ENCODE assay signal across 12 cellular contexts in genomic region chr18:7941533-7941932, GRCh38.
DNase-seq lines count a peak whose midpoint lies in the region; ATAC-seq, FAIRE-seq and TF ChIP-seq lines count a peak whose summit lies in the region.
"Had no signal": no experiment of that assay in that cellular context is flagged by ENCODE, and none has a peak within 500 bp of the region (broad histone marks: within the 10 kb centered on the region; RNA-seq: fewer than 3 reads in every experiment).

No MANE protein-coding gene starts in this region.

- no peaks in the 10 kb centered on the region for H3K9me3 ChIP-seq in A549
- no peaks in the 10 kb centered on the region for H3K9me3 ChIP-seq in RWPE2 (ENCODE audit: severe bottlenecking)
- no peaks in the 10 kb centered on the region for H3K9me3 ChIP-seq in CD4-positive, alpha-beta memory T cell (ENCODE audit: control insufficient read depth in 1 of 2, low read length in 2 of 2)

- H3K27me3 ChIP-seq in RWPE2 (ENCODE audit: insufficient read depth, poor library complexity, severe bottlenecking), result no peaks in the 10 kb centered on the region
- no peaks in the 10 kb centered on the region for H3K27me3 ChIP-seq in CD4-positive, alpha-beta memory T cell (ENCODE audit: insufficient read depth, low read length)

- H3K27ac ChIP-seq in A549, result peak overlapping the region; percentile 93 to 95
- H3K27ac ChIP-seq in RWPE2 (ENCODE audit: poor library complexity, severe bottlenecking), result peak overlapping the region; percentile 37
- H3K27ac ChIP-seq in CD4-positive, alpha-beta memory T cell (ENCODE audit: low read depth, low read length), result no peak overlapping the region
- H3K27ac ChIP-seq: GM23248 had no signal

- peak overlapping the region; percentile 45 for H3K4me2 ChIP-seq in A549

- H3K4me1 ChIP-seq in A549 (peaks cover 76% of the 10 kb centered on the region), RWPE2 (ENCODE audit: insufficient read depth, poor library complexity, severe bottlenecking) (peaks cover 24% of the 10 kb centered on the region)
- H3K4me1 ChIP-seq in CD4-positive, alpha-beta memory T cell (ENCODE audit: insufficient read depth, low read length), result no peaks in the 10 kb centered on the region

- no peak for FAIRE-seq in A549 (lab: Jason Lieb, UNC)
- FAIRE-seq: K562 had no signal

- no peak for TF ChIP-seq POLR2A in A549 (IDR thresholded peaks at IDR 0.05; ENCODE audit: low read length)

- TF ChIP-seq CTCF in A549 (IDR thresholded peaks at IDR 0.05), result no peak
- no peak for TF ChIP-seq CTCF in RWPE2 (IDR thresholded peaks at IDR 0.05; ENCODE audit: poor library complexity, severe bottlenecking)

- H3K4me3 Mint-ChIP-seq in CD4-positive, alpha-beta memory T cell, result no peak overlapping the region
- H3K4me3 Mint-ChIP-seq: nephron had no signal

- ATAC-seq in A549, result no peak; a peak in 1 of 6 replicates
- ATAC-seq in RWPE2 (ENCODE audit: low read depth), result peak; percentile 64
- ATAC-seq in GM21825 (IDR thresholded peaks at IDR 0.05; ENCODE audit: unreplicated experiment), result no peak
- no peak for ATAC-seq in GM18870 (IDR thresholded peaks at IDR 0.05; ENCODE audit: unreplicated experiment)
- no peak for ATAC-seq in GM19467 (IDR thresholded peaks at IDR 0.05; ENCODE audit: unreplicated experiment)
- ATAC-seq: K562 had no signal

- H3K27me3 Mint-ChIP-seq in CD4-positive, alpha-beta memory T cell, result no peaks in the 10 kb centered on the region

- no peaks in the 10 kb centered on the region for H3K36me3 ChIP-seq in RWPE2 (ENCODE audit: low read depth)
- H3K36me3 ChIP-seq in CD4-positive, alpha-beta memory T cell (ENCODE audit: insufficient read depth, low read length), result no peaks in the 10 kb centered on the region

- intact Hi-C loops in CD4-positive, alpha-beta memory T cell (cut with micrococcal nuclease), result loop anchor here (10.0 kb wide), 1 partner anchor 663 kb away; the partner anchor contains the start of gene RAB12

- no peak overlapping the region for H3K27ac Mint-ChIP-seq in CD4-positive, alpha-beta memory T cell
- H3K27ac Mint-ChIP-seq: nephron had no signal

- DNase-seq in A549 (ENCODE audit: low read depth in 1 of 2, low spot score in 1 of 2), result peak in 1 of 2 experiments; percentile 83
- DNase-seq in NCI-H1436 treated with DMSO at 0.1 percent for 48 hours (lab: John Stamatoyannopoulos, UW), result peak; percentile 78
- no peak for DNase-seq in RWPE2 (ENCODE audit: low spot score)
- peak; percentile 52 for DNase-seq in kidney tubule cell (ENCODE audit: low spot score)
- no peak for DNase-seq in CD4-positive, alpha-beta memory T cell
- DNase-seq: GF-D8, GM23248 had no signal

- TF ChIP-seq RAD21 in A549 (conservative IDR thresholded peaks at IDR 0.05 in 1 of 2, IDR thresholded peaks at IDR 0.05 in 1 of 2), result no peak

- H3K4me1 Mint-ChIP-seq in CD4-positive, alpha-beta memory T cell, result peaks cover 3 to 5% (median 4%) of the 10 kb centered on the region in 4 donors

- CTCF ChIA-PET in A549 (lab: Yijun Ruan, JAX), result interaction anchor here (1.5 kb wide), 1 partner anchor 61 kb away, joined by 3 read pairs; no protein-coding TSS in a partner anchor
- CTCF ChIA-PET in CD4-positive, alpha-beta memory T cell (lab: Charles Lee; ENCODE audit: partially characterized antibody), result interaction anchor here (0.7 kb wide), 1 partner anchor 13 kb away, joined by 3 read pairs; no protein-coding TSS in a partner anchor

- H3K36me3 Mint-ChIP-seq in CD4-positive, alpha-beta memory T cell, result no peaks in the 10 kb centered on the region

- peak; percentile 20 to 33; a peak in 1 of 5 replicates for TF ChIP-seq EP300 in A549 (IDR thresholded peaks at IDR 0.05)

- H3K4me3 ChIP-seq in A549 (no peak overlapping the region), RWPE2 (ENCODE audit: severe bottlenecking) (no peak overlapping the region)
- no peak overlapping the region for H3K4me3 ChIP-seq in CD4-positive, alpha-beta memory T cell (ENCODE audit: low read length in 2 of 2)
- H3K4me3 ChIP-seq: GM23248, K562 had no signal

- H3K9me3 Mint-ChIP-seq in CD4-positive, alpha-beta memory T cell, result peaks cover 0 to 3% (median 0%) of the 10 kb centered on the region in 8 donors
- H3K9me3 Mint-ChIP-seq: nephron had no signal

- POLR2A ChIA-PET in A549 (lab: Yijun Ruan, JAX), result no interaction called here
- POLR2A ChIA-PET in CD4-positive, alpha-beta memory T cell (lab: Charles Lee; ENCODE audit: partially characterized antibody), result no interaction called here

- 4% methylated on average over 5 of the region's 6 CpGs for whole genome bisulfite sequencing in A549 (ENCODE audit: missing lambda C conversion rate)

TF ChIP-seq in A549, 52 proteins besides CTCF, POLR2A, EP300 and RAD21:
- TF ChIP-seq GATA3 (IDR thresholded peaks at IDR 0.05; ENCODE audit: borderline replicate concordance) (0 out of 2 replicates have a peak, but pooled peaks have one; percentile 25), HDAC2 (IDR thresholded peaks at IDR 0.05) (no peak), NFE2L2 (conservative IDR thresholded peaks at IDR 0.05; ENCODE audit: low read length) (no peak)

Comparison
In these comparisons a context has a peak if more than half of its experiments do, and no peak if none do; other contexts are left out.
1. DNase-seq: peak in NCI-H1436 treated with DMSO at 0.1 percent for 48 hours (single experiment) and kidney tubule cell (single experiment); none in RWPE2 (single experiment) and CD4-positive, alpha-beta memory T cell (0 of 5).